Comparison of ENCODE assay signal across 18 cellular contexts in the genomic region with DNA sequence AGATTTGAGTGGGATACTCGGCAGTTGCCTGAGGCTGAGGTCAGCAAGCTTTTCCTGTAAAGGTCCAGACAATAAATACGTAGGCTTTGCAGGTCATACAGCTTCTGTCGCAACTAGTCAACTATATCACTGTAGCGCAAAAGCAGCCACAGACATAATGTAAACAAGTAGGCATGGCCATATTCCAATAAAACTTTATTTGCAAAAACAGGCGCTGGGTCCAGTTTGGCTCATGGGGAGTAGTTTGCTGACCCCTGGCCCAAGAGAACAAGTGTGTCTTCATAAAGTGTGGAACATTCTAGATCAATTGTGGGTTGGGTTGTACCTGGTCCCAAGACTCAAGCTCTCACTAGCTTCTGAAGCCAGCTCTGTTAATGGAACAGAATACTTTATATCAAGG.
DNase-seq lines count a peak whose midpoint lies in the region; ATAC-seq, FAIRE-seq and TF ChIP-seq lines count a peak whose summit lies in the region.
"Had no signal": no experiment of that assay in that cellular context is flagged by ENCODE, and none has a peak within 500 bp of the region (broad histone marks: within the 10 kb centered on the region; RNA-seq: fewer than 3 reads in every experiment).

No MANE protein-coding gene starts in this region.

- TF ChIP-seq EP300 in K562 (IDR thresholded peaks at IDR 0.05; ENCODE audit: low read length) (no peak), esophagus muscularis mucosa (IDR thresholded peaks at IDR 0.05) (no peak)

- no peaks in the 10 kb centered on the region for H3K9me1 ChIP-seq in K562 (ENCODE audit: control insufficient read depth, insufficient read depth, low read length)

- no peaks in the 10 kb centered on the region for H4K20me1 ChIP-seq in K562 (replicated peaks; ENCODE audit: control insufficient read depth, insufficient read depth, low read length)

- H3K36me3 Mint-ChIP-seq in type B pancreatic cell, result no peaks in the 10 kb centered on the region
- H3K36me3 Mint-ChIP-seq: CD4-positive, alpha-beta memory T cell had no signal

- CTCF ChIA-PET in K562 (lab: Yijun Ruan, JAX; ENCODE audit: low intra/inter-chr PET ratio), result no interaction called here

- no peak overlapping the region for H3K4me2 ChIP-seq in K562 (ENCODE audit: insufficient read depth, low read length)

- peaks cover 6 to 26% of the 10 kb centered on the region in 2 experiments; a peak in 2 of 5 replicates for H3K27me3 ChIP-seq in K562 (ENCODE audit: control insufficient read depth in 2 of 2, insufficient read depth in 2 of 2, low read length in 2 of 2)
- H3K27me3 ChIP-seq in esophagus muscularis mucosa, result no peaks in the 10 kb centered on the region

- no peak for TF ChIP-seq RAD21 in K562 (CRISPR knock-in tag; conservative IDR thresholded peaks at IDR 0.05 in 1 of 2, IDR thresholded peaks at IDR 0.05 in 1 of 2)

- no peaks in the 10 kb centered on the region for H3K79me2 ChIP-seq in K562 (ENCODE audit: control insufficient read depth, insufficient read depth, low read length)

- no peak overlapping the region for H3K9ac ChIP-seq in K562 (ENCODE audit: insufficient read depth in 1 of 2, low read depth in 2 of 2, low read length in 2 of 2)

- ATAC-seq in K562 (no peak), GM18505 (IDR thresholded peaks at IDR 0.05; ENCODE audit: unreplicated experiment) (no peak)

- DNase-seq in K562 (ENCODE audit: extremely low read depth in 1 of 4, low spot score in 3 of 4) (no peak), esophagus muscularis mucosa (ENCODE audit: extremely low spot score) (peak; percentile 89), type B pancreatic cell (ENCODE audit: extremely low spot score, unreplicated experiment) (peak; percentile 11), NCI-H345 (lab: John Stamatoyannopoulos, UW) (no peak)
- no peak for DNase-seq in stimulated activated CD4-positive, alpha-beta T cell treated with anti-CD3 and anti-CD28 coated beads, Interleukin-1b, Interleukin-23, amount 100 ng/mL, for 48 hours
- DNase-seq: C1 segment of cervical spinal cord; Calu3; CD4-positive, alpha-beta memory T cell; COR-L47; DMS53; DMS79 treated with DMSO at 0.1 percent for 48 hours; GF-D8; GOT3; HFFc6 had no signal

- H3K9me3 Mint-ChIP-seq in type B pancreatic cell, result no peaks in the 10 kb centered on the region

- no peak for FAIRE-seq in K562 (lab: Jason Lieb, UNC)
- FAIRE-seq: GM12891, H54 had no signal

- POLR2A ChIA-PET in K562 (lab: Yijun Ruan, JAX), result no interaction called here

- WGBS in K562 (ENCODE audit: insufficient coverage, low coverage, missing lambda C conversion rate), result 1% methylated on average over 5 of the region's 5 CpGs
- WGBS in esophagus muscularis mucosa, result 91% methylated on average over 5 of the region's 5 CpGs

- TF ChIP-seq POLR2A in K562 (conservative IDR thresholded peaks at IDR 0.05), result no peak
- TF ChIP-seq POLR2A in esophagus muscularis mucosa (IDR thresholded peaks at IDR 0.05; ENCODE audit: low read depth), result no peak
- no peak for TF ChIP-seq POLR2A in GM18505 (IDR thresholded peaks at IDR 0.05; ENCODE audit: borderline replicate concordance, extremely low read depth, insufficient read depth, insufficient read length)

- peaks cover 9% of the 10 kb centered on the region for H3K4me1 Mint-ChIP-seq in type B pancreatic cell (ENCODE audit: unreplicated experiment)
- H3K4me1 Mint-ChIP-seq: CD4-positive, alpha-beta memory T cell had no signal

- no peaks in the 10 kb centered on the region for H3K36me3 ChIP-seq in K562 (ENCODE audit: control insufficient read depth, insufficient read depth, low read length)
- H3K36me3 ChIP-seq in esophagus muscularis mucosa, result no peaks in the 10 kb centered on the region
- H3K36me3 ChIP-seq: HAP-1 had no signal

- no peak overlapping the region for H3K4me3 ChIP-seq in K562
- H3K4me3 ChIP-seq in esophagus muscularis mucosa, result no peak overlapping the region
- H3K4me3 ChIP-seq: HAP-1 had no signal

- H3K4me1 ChIP-seq in K562 (replicated peaks in 1 of 2; ENCODE audit: control insufficient read depth in 2 of 2, insufficient read depth in 2 of 2, low read length in 2 of 2), result no peaks in the 10 kb centered on the region
- no peaks in the 10 kb centered on the region for H3K4me1 ChIP-seq in esophagus muscularis mucosa

- BruUV-seq in K562 (replicated peaks; lab: Mats Ljungman, UMichigan), result no TSS peak

- no peak for TF ChIP-seq CTCF in K562 (IDR thresholded peaks at IDR 0.05 in 2 of 3, conservative IDR thresholded peaks at IDR 0.05 in 1 of 3; ENCODE audit: insufficient read depth in 2 of 3, low read depth in 1 of 3, low read length in 3 of 3)
- TF ChIP-seq CTCF in esophagus muscularis mucosa (IDR thresholded peaks at IDR 0.05), result no peak
- TF ChIP-seq CTCF in type B pancreatic cell (conservative IDR thresholded peaks at IDR 0.05), result no peak

- H3K9me3 ChIP-seq in K562 (replicated peaks; ENCODE audit: control insufficient read depth, insufficient read depth, low read depth, low read length), result no peaks in the 10 kb centered on the region
- H3K9me3 ChIP-seq in esophagus muscularis mucosa, result peaks cover 0 to 7% (median 5%) of the 10 kb centered on the region in 4 donors
- H3K9me3 ChIP-seq: HAP-1 had no signal

- no peak overlapping the region for H3K27ac Mint-ChIP-seq in type B pancreatic cell
- H3K27ac Mint-ChIP-seq: CD4-positive, alpha-beta memory T cell; HFFc6 had no signal

- H3K27ac ChIP-seq in K562 (ENCODE audit: extremely low read depth, low read depth, low read length) (no peak overlapping the region), esophagus muscularis mucosa (replicated peaks in 1 of 4) (no peak overlapping the region)

- H2AFZ ChIP-seq in K562 (ENCODE audit: low read depth, low read length), result no peak overlapping the region

- intact Hi-C loops in K562 (cut with micrococcal nuclease) (no loop called here), esophagus muscularis mucosa (cut with DNase I) (no loop called here)

- in situ Hi-C loops in K562 (cut with MboI), result no loop called here

- no peaks in the 10 kb centered on the region for H3K27me3 Mint-ChIP-seq in type B pancreatic cell

- no peak overlapping the region for H3K4me3 Mint-ChIP-seq in type B pancreatic cell
- H3K4me3 Mint-ChIP-seq: CD4-positive, alpha-beta memory T cell; HFFc6 had no signal

TF ChIP-seq in K562, 482 proteins besides CTCF, POLR2A, EP300 and RAD21:
- TF ChIP-seq, protein P1, sequence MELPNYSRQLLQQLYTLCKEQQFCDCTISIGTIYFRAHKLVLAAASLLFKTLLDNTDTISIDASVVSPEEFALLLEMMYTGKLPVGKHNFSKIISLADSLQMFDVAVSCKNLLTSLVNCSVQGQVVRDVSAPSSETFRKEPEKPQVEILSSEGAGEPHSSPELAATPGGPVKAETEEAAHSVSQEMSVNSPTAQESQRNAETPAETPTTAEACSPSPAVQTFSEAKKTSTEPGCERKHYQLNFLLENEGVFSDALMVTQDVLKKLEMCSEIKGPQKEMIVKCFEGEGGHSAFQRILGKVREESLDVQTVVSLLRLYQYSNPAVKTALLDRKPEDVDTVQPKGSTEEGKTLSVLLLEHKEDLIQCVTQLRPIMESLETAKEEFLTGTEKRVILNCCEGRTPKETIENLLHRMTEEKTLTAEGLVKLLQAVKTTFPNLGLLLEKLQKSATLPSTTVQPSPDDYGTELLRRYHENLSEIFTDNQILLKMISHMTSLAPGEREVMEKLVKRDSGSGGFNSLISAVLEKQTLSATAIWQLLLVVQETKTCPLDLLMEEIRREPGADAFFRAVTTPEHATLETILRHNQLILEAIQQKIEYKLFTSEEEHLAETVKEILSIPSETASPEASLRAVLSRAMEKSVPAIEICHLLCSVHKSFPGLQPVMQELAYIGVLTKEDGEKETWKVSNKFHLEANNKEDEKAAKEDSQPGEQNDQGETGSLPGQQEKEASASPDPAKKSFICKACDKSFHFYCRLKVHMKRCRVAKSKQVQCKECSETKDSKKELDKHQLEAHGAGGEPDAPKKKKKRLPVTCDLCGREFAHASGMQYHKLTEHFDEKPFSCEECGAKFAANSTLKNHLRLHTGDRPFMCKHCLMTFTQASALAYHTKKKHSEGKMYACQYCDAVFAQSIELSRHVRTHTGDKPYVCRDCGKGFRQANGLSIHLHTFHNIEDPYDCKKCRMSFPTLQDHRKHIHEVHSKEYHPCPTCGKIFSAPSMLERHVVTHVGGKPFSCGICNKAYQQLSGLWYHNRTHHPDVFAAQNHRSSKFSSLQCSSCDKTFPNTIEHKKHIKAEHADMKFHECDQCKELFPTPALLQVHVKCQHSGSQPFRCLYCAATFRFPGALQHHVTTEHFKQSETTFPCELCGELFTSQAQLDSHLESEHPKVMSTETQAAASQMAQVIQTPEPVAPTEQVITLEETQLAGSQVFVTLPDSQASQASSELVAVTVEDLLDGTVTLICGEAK (IDR thresholded peaks at IDR 0.05), result peak; percentile 71
- TF ChIP-seq, protein P1 (CRISPR knock-in tag; IDR thresholded peaks at IDR 0.05), result no peak
- TF ChIP-seq MAFG (tag; conservative IDR thresholded peaks at IDR 0.05), result no peak

Comparison
In these comparisons a context has a peak if more than half of its experiments do, and no peak if none do; other contexts are left out.
1. DNase-seq: peak in esophagus muscularis mucosa (single experiment) and type B pancreatic cell (single experiment); none in K562 (0 of 4), NCI-H345 (single experiment) and stimulated activated CD4-positive, alpha-beta T cell treated with anti-CD3 and anti-CD28 coated beads, Interleukin-1b, Interleukin-23, amount 100 ng/mL, for 48 hours (single experiment).